22 cellular contexts compared by ENCODE assay signal in genomic region chr12:47586952-47587669, GRCh38.
DNase-seq lines count a peak whose midpoint lies in the region; ATAC-seq and TF ChIP-seq lines count a peak whose summit lies in the region.
"Had no signal": no experiment of that assay in that cellular context is flagged by ENCODE, and none has a peak within 500 bp of the region (broad histone marks: within the 10 kb centered on the region; RNA-seq: fewer than 3 reads in every experiment).

No MANE protein-coding gene starts in this region.

- peaks cover 2% of the 10 kb centered on the region for H3K27me3 Mint-ChIP-seq in neural progenitor cell (ENCODE audit: insufficient read depth, low read depth)

- TF ChIP-seq CTCF in neural progenitor cell (IDR thresholded peaks at IDR 0.05) (no peak), sigmoid colon (IDR thresholded peaks at IDR 0.05) (no peak)

- WGBS in sigmoid colon, 2 donors: 87 to 88% methylated on average over 4 of the region's 4 CpGs

- H3K4me3 ChIP-seq in muscle layer of colon (ENCODE audit: low read depth in 1 of 2, low read length in 2 of 2): no peak overlapping the region
- H3K4me3 ChIP-seq in neural progenitor cell: no peak overlapping the region
- H3K4me3 ChIP-seq in sigmoid colon: no peak overlapping the region
- H3K4me3 ChIP-seq: BLaER1, GM12878, GM23248 had no signal

- DNase-seq in SK-MEL-5 (ENCODE audit: low read depth, low spot score) (peak; percentile 48), neural progenitor cell (ENCODE audit: low spot score) (no peak), sigmoid colon (peak; percentile 74), GM19238 (ENCODE audit: insufficient read length, low spot score) (no peak)
- DNase-seq: Caco-2; CD4-positive, CD25-positive, alpha-beta regulatory T cell; CD8-positive, alpha-beta T cell; DMS79; EL; GDM1; GM23248; H9 had no signal

- H3K4me1 Mint-ChIP-seq in neural progenitor cell: peaks cover 36% of the 10 kb centered on the region

- intact Hi-C loops in sigmoid colon (cut with DNase I): loop anchor here (5.0 kb wide), 1 partner anchor 505 kb away; no protein-coding TSS in a partner anchor

- H3K4me1 ChIP-seq in muscle layer of colon (ENCODE audit: insufficient read depth, low read length) (peaks cover 75% of the 10 kb centered on the region), neural progenitor cell (peaks cover 11% of the 10 kb centered on the region), sigmoid colon (peaks cover 3 to 80% (median 75%) of the 10 kb centered on the region in 4 donors)
- H3K4me1 ChIP-seq: Caco-2 had no signal

- no peaks in the 10 kb centered on the region for H3K27me3 ChIP-seq in muscle layer of colon (ENCODE audit: control insufficient read depth in 1 of 2, insufficient read depth in 2 of 2, low read length in 2 of 2)
- H3K27me3 ChIP-seq in neural progenitor cell: no peaks in the 10 kb centered on the region
- H3K27me3 ChIP-seq in sigmoid colon: no peaks in the 10 kb centered on the region
- H3K27me3 ChIP-seq: BLaER1 had no signal

- H3K9me3 Mint-ChIP-seq in neural progenitor cell: peaks cover 2% of the 10 kb centered on the region
- H3K9me3 Mint-ChIP-seq: CD8-positive, alpha-beta T cell; H9 had no signal

- no peaks in the 10 kb centered on the region for H3K9me3 ChIP-seq in muscle layer of colon (ENCODE audit: low read length)
- no peaks in the 10 kb centered on the region for H3K9me3 ChIP-seq in neural progenitor cell (ENCODE audit: low read depth)
- H3K9me3 ChIP-seq in sigmoid colon: no peaks in the 10 kb centered on the region
- H3K9me3 ChIP-seq: BLaER1, Caco-2 had no signal

- in situ Hi-C loops in SK-MEL-5 (cut with HindIII; ENCODE audit: low pct_unique_long_range_greater_than_20kb, low sequenced_read_pairs): no loop called here

- H3K79me2 ChIP-seq in neural progenitor cell (ENCODE audit: low read depth): no peaks in the 10 kb centered on the region

- peak; percentile 26 to 75 (median 70) for TF ChIP-seq EP300 in sigmoid colon (IDR thresholded peaks at IDR 0.05)

- TF ChIP-seq POLR2A in sigmoid colon (IDR thresholded peaks at IDR 0.05): no peak

- ATAC-seq in GM19035 (IDR thresholded peaks at IDR 0.05; ENCODE audit: unreplicated experiment): no peak
- no peak for ATAC-seq in HG02938 (IDR thresholded peaks at IDR 0.05; ENCODE audit: unreplicated experiment)
- no peak for ATAC-seq in GM19463 (IDR thresholded peaks at IDR 0.05; ENCODE audit: unreplicated experiment)
- ATAC-seq: CD8-positive, alpha-beta T cell; GM12878; HCT116 had no signal

- no peak overlapping the region for H2AFZ ChIP-seq in neural progenitor cell (replicated peaks)
- H2AFZ ChIP-seq: GM23248 had no signal

- no peak overlapping the region for H3K4me2 ChIP-seq in neural progenitor cell
- H3K4me2 ChIP-seq: BLaER1 had no signal

- no peak overlapping the region for H3K4me3 Mint-ChIP-seq in neural progenitor cell
- H3K4me3 Mint-ChIP-seq: B cell; CD4-positive, CD25-positive, alpha-beta regulatory T cell; CD8-positive, alpha-beta T cell; H9 had no signal

- peak overlapping the region; percentile 83 for H3K27ac ChIP-seq in muscle layer of colon (ENCODE audit: low read depth, low read length)
- H3K27ac ChIP-seq in neural progenitor cell: no peak overlapping the region
- peak overlapping the region in 3 of 4 donors; percentile 74 to 83 (median 79) for H3K27ac ChIP-seq in sigmoid colon
- H3K27ac ChIP-seq: 22Rv1, BLaER1, C4-2B, GM23248 had no signal

- no peaks in the 10 kb centered on the region for H3F3A ChIP-seq in neural progenitor cell (ENCODE audit: low read depth)

- H3K36me3 Mint-ChIP-seq in neural progenitor cell: no peaks in the 10 kb centered on the region
- H3K36me3 Mint-ChIP-seq: CD4-positive, CD25-positive, alpha-beta regulatory T cell; CD8-positive, alpha-beta T cell had no signal

- H3K27ac Mint-ChIP-seq in neural progenitor cell: peak overlapping the region; percentile 12
- H3K27ac Mint-ChIP-seq: B cell; CD4-positive, CD25-positive, alpha-beta regulatory T cell; CD8-positive, alpha-beta T cell; H9 had no signal

- H4K20me1 ChIP-seq in neural progenitor cell (ENCODE audit: low read depth): no peaks in the 10 kb centered on the region
- H4K20me1 ChIP-seq: BLaER1 had no signal

- no peaks in the 10 kb centered on the region for H3K36me3 ChIP-seq in muscle layer of colon (ENCODE audit: insufficient read depth, low read length)
- H3K36me3 ChIP-seq in neural progenitor cell: no peaks in the 10 kb centered on the region
- H3K36me3 ChIP-seq in sigmoid colon: no peaks in the 10 kb centered on the region
- H3K36me3 ChIP-seq: BLaER1 had no signal

- no peak overlapping the region for H3K9ac ChIP-seq in muscle layer of colon (ENCODE audit: low read length)
- H3K9ac ChIP-seq in neural progenitor cell: no peak overlapping the region
- H3K9ac ChIP-seq: BLaER1, GM23248 had no signal

Comparison
In these comparisons a context has a peak if more than half of its experiments do, and no peak if none do; other contexts are left out.
1. DNase-seq: peak in SK-MEL-5 (single experiment) and sigmoid colon (single experiment); none in neural progenitor cell (single experiment) and GM19238 (single experiment).